In genomic region chr5:156716981-156717380, GRCh38 we compare ENCODE assay signal across 31 cellular contexts.
"Had no signal": no experiment of that assay in that cellular context is flagged by ENCODE, and none has a peak within 500 bp of the region (broad histone marks: within the 10 kb centered on the region; RNA-seq: fewer than 3 reads in every experiment).

No MANE protein-coding gene starts in this region.

- H3K79me2 ChIP-seq: hepatocyte had no signal

- H3K36me3 ChIP-seq: brain microvascular endothelial cell, esophagus muscularis mucosa, gastroesophageal sphincter, heart right ventricle had no signal

- H3K4me2 ChIP-seq: hepatocyte had no signal

- H3K27ac ChIP-seq: brain microvascular endothelial cell, esophagus muscularis mucosa, gastroesophageal sphincter, heart right ventricle, hepatocyte had no signal

- H3K27ac Mint-ChIP-seq: activated CD8-positive, alpha-beta T cell treated with anti-CD3 and anti-CD28 coated beads for 36 hours; activated naive CD8-positive, alpha-beta T cell; activated T-helper 17 cell treated with anti-CD3 and anti-CD28 coated beads, Interleukin-2, amount 50 U/mL, for 72 hours; effector memory CD8-positive, alpha-beta T cell; T-helper 1 cell treated with Interleukin-12 subunit alpha and Interleukin-12 subunit beta and Interleukin-4 antibody, amounts not matched to agents 30 μg/mL and 1 μg/mL, for 36 hours had no signal

- H3K4me3 Mint-ChIP-seq: activated CD8-positive, alpha-beta T cell treated with anti-CD3 and anti-CD28 coated beads for 36 hours; activated naive CD8-positive, alpha-beta T cell; activated T-cell treated with anti-CD3 and anti-CD28 coated beads, Interleukin-2, amount 50 U/mL, for 4 hours; activated T-helper 17 cell treated with anti-CD3 and anti-CD28 coated beads, Interleukin-2, amount 50 U/mL, for 72 hours; effector memory CD8-positive, alpha-beta T cell; T-helper 1 cell treated with Interleukin-12 subunit alpha and Interleukin-12 subunit beta and Interleukin-4 antibody, amounts not matched to agents 30 μg/mL and 1 μg/mL, for 36 hours had no signal

- H3K9me3 ChIP-seq: esophagus muscularis mucosa, gastroesophageal sphincter, heart right ventricle had no signal

- H3K4me1 Mint-ChIP-seq: activated T-helper 17 cell treated with anti-CD3 and anti-CD28 coated beads, Interleukin-2, amount 50 U/mL, for 72 hours had no signal

- H3K4me3 ChIP-seq: esophagus muscularis mucosa, gastroesophageal sphincter, heart right ventricle, hepatocyte had no signal

- H3K36me3 Mint-ChIP-seq: activated naive CD8-positive, alpha-beta T cell had no signal

- H3K27me3 ChIP-seq: brain microvascular endothelial cell, esophagus muscularis mucosa, gastroesophageal sphincter, heart right ventricle, hepatocyte had no signal

- DNase-seq: activated CD4-positive, alpha-beta T cell treated with anti-CD3 and anti-CD28 coated beads for 1 hour; activated CD4-positive, alpha-beta T cell treated with anti-CD3 and anti-CD28 coated beads for 4 hours; activated CD4-positive, alpha-beta T cell treated with anti-CD3 and anti-CD28 coated beads, Interleukin-2, amount 50 U/mL, for 1 hour; activated CD4-positive, alpha-beta T cell treated with anti-CD3 and anti-CD28 coated beads, Interleukin-2, amount 50 U/mL, for 48 hours; activated CD8-positive, alpha-beta memory T cell treated with anti-CD3 and anti-CD28 coated beads for 24 hours; activated CD8-positive, alpha-beta T cell treated with anti-CD3 and anti-CD28 coated beads for 36 hours; activated effector memory CD4-positive, alpha-beta T cell treated with Interleukin-2 at 50 U/mL for 16 hours; activated gamma-delta T cell treated with Interleukin-2 at 50 U/mL for 16 hours; activated naive CD4-positive, alpha-beta T cell treated with anti-CD3 and anti-CD28 coated beads, Interleukin-2, amount 50 U/mL, for 16 hours; activated naive CD4-positive, alpha-beta T cell treated with Interleukin-2 at 50 U/mL for 16 hours; activated T-cell treated with anti-CD3 and anti-CD28 coated beads, Interleukin-2, amount 50 U/mL, for 4 hours; amniotic stem cell; anterior cingulate cortex; brain microvascular endothelial cell; caudate nucleus; cortex of kidney; dermis blood vessel endothelial cell; effector CD4-positive, alpha-beta T cell; effector memory CD8-positive, alpha-beta T cell; erythroblast; foreskin melanocyte; heart right ventricle; T1000 had no signal

- H3K9me3 Mint-ChIP-seq: activated CD8-positive, alpha-beta T cell treated with anti-CD3 and anti-CD28 coated beads for 36 hours; activated T-cell treated with anti-CD3 and anti-CD28 coated beads, Interleukin-2, amount 50 U/mL, for 4 hours; activated T-helper 17 cell treated with anti-CD3 and anti-CD28 coated beads, Interleukin-2, amount 50 U/mL, for 72 hours; effector memory CD8-positive, alpha-beta T cell; T-helper 1 cell treated with Interleukin-12 subunit alpha and Interleukin-12 subunit beta and Interleukin-4 antibody, amounts not matched to agents 30 μg/mL and 1 μg/mL, for 36 hours had no signal

- FAIRE-seq: astrocyte, colon had no signal

- ATAC-seq: activated CD8-positive, alpha-beta T cell treated with anti-CD3 and anti-CD28 coated beads for 36 hours; activated T-cell treated with anti-CD3 and anti-CD28 coated beads, Interleukin-2, amount 50 U/mL, for 4 hours; activated T-helper 17 cell treated with anti-CD3 and anti-CD28 coated beads, Interleukin-2, amount 50 U/mL, for 72 hours; effector memory CD8-positive, alpha-beta T cell; gastroesophageal sphincter; heart right ventricle had no signal
